In the genomic region with DNA sequence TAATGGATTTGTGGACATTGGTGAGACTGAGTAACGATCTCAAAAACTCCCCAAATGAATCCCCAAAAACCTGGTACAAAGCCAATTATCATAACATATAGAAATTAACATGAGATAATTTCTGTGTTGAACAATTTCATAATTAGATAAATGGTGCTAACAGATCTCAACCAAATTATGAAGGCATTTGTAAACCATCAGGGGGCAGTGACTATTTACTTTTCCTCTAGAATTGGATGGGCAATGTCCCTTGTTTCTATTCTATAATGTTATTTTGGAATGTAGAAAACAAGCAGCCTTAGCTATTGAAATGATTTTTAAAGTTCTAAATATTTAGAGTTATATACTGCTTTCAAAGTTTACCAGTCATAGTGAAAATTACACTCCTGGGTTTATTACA, we compare ENCODE assay signal across 13 cellular contexts. TPM values are rescaled to one million over a fixed set of nuclear protein-coding genes. Genes with fewer than 3 reads are reported as not detected.
DNase-seq lines count a peak whose midpoint lies in the region; ATAC-seq and TF ChIP-seq lines count a peak whose summit lies in the region.
"Had no signal": no experiment of that assay in that cellular context is flagged by ENCODE, and none has a peak within 500 bp of the region (broad histone marks: within the 10 kb centered on the region; RNA-seq: fewer than 3 reads in every experiment).

No MANE protein-coding gene starts in this region.

- H3K9ac ChIP-seq in colonic mucosa (ENCODE audit: low read depth in 2 of 2, low read length in 2 of 2): no peak overlapping the region
- H3K9ac ChIP-seq: BLaER1 had no signal

- no peak for ATAC-seq in left ventricle myocardium superior
- no peak for ATAC-seq in upper lobe of right lung

- H3K9me3 ChIP-seq in left ventricle myocardium inferior (replicated peaks) (no peaks in the 10 kb centered on the region), upper lobe of right lung (no peaks in the 10 kb centered on the region), colonic mucosa (no peaks in the 10 kb centered on the region)
- H3K9me3 ChIP-seq: BLaER1, prostate gland had no signal

- TF ChIP-seq CTCF in left ventricle myocardium inferior (IDR thresholded peaks at IDR 0.05; ENCODE audit: borderline replicate concordance) (peak; percentile 53), upper lobe of right lung (IDR thresholded peaks at IDR 0.05) (peak; percentile 32), colonic mucosa (IDR thresholded peaks at IDR 0.05) (no peak)

- H3K27ac ChIP-seq in left ventricle myocardium inferior (replicated peaks) (no peak overlapping the region), upper lobe of right lung (no peak overlapping the region), colonic mucosa (no peak overlapping the region)
- H3K27ac ChIP-seq: BLaER1, prostate gland, SK-N-MC had no signal

- H3K27me3 ChIP-seq in left ventricle myocardium inferior (ENCODE audit: low read depth): no peaks in the 10 kb centered on the region
- no peaks in the 10 kb centered on the region for H3K27me3 ChIP-seq in upper lobe of right lung
- H3K27me3 ChIP-seq in colonic mucosa: no peaks in the 10 kb centered on the region
- H3K27me3 ChIP-seq: BLaER1 had no signal

- H3K36me3 ChIP-seq in left ventricle myocardium inferior (peaks cover 22% of the 10 kb centered on the region), upper lobe of right lung (peaks cover 29% of the 10 kb centered on the region), colonic mucosa (no peaks in the 10 kb centered on the region)
- H3K36me3 ChIP-seq: prostate gland had no signal

- H3K4me1 ChIP-seq in left ventricle myocardium inferior (no peaks in the 10 kb centered on the region), upper lobe of right lung (no peaks in the 10 kb centered on the region), colonic mucosa (no peaks in the 10 kb centered on the region)
- H3K4me1 ChIP-seq: prostate gland had no signal

- DNase-seq in left ventricle myocardium inferior (no peak), left ventricle myocardium superior (no peak), SK-MEL-5 (ENCODE audit: low read depth, low spot score) (peak; percentile 28), fibroblast of peridontal ligament (ENCODE audit: extremely low read depth) (peak; percentile 20), upper lobe of right lung (no peak), GM19238 (ENCODE audit: insufficient read length, low spot score) (no peak), colonic mucosa (no peak)
- no peak for DNase-seq in activated naive CD4-positive, alpha-beta T cell (lab: John Stamatoyannopoulos, UW)
- DNase-seq: activated CD4-positive, alpha-beta T cell treated with anti-CD3 and anti-CD28 coated beads for 4 hours; NCI-H345 had no signal

- H3K4me3 ChIP-seq in left ventricle myocardium inferior (no peak overlapping the region), upper lobe of right lung (no peak overlapping the region), colonic mucosa (no peak overlapping the region)
- H3K4me3 ChIP-seq: BLaER1, prostate gland, SK-N-MC had no signal

- intact Hi-C loops in left ventricle myocardium inferior (cut with micrococcal nuclease) (loop anchor here (5.0 kb wide), 1 partner anchor 175 kb away; no protein-coding TSS in a partner anchor), left ventricle myocardium superior (cut with micrococcal nuclease) (no loop called here), upper lobe of right lung (cut with DNase I) (no loop called here), colonic mucosa (cut with DNase I) (loop anchor here (5.0 kb wide), 1 partner anchor 170 kb away; the partner anchor contains the start of gene CCDC42)

- in situ Hi-C loops in SK-MEL-5 (cut with HindIII; ENCODE audit: low pct_unique_long_range_greater_than_20kb, low sequenced_read_pairs): no loop called here

RNA-seq across cellular contexts. Expression of gene MYH10, which starts 57.8 kb away (rescaled TPM):
- total RNA-seq in left ventricle myocardium inferior: 49.7 TPM
- total RNA-seq in left ventricle myocardium superior: 36.6 TPM
- 71.6 and 73.4 TPM in 2 replicates for total RNA-seq in SK-MEL-5 (2014; rRNA removed; shearing (Covaris generic))
- polyA plus RNA-seq in SK-MEL-5 (2015; cell fraction: cytosol; rRNA removed): 86.5 and 123 TPM in 2 replicates
- polyA plus RNA-seq in SK-MEL-5 (2015; cell fraction: nucleus; rRNA removed): 64.9 and 98.8 TPM in 2 replicates
- 205 TPM for total RNA-seq in upper lobe of right lung
- 10 to 100 TPM; 12.4 to 17.0 TPM for total RNA-seq in colonic mucosa

Comparison
In these comparisons a context has a peak if more than half of its experiments do, and no peak if none do; other contexts are left out.
1. intact Hi-C loops: an anchor here in left ventricle myocardium inferior (5.0 kb wide) and colonic mucosa (5.0 kb wide); none called in left ventricle myocardium superior and upper lobe of right lung.
2. DNase-seq: peak in SK-MEL-5 (single experiment) and fibroblast of peridontal ligament (single experiment); none in left ventricle myocardium inferior (single experiment), left ventricle myocardium superior (single experiment), upper lobe of right lung (single experiment), GM19238 (single experiment), activated naive CD4-positive, alpha-beta T cell (0 of 4) and colonic mucosa (single experiment).